ENCODE assay signal across 35 cellular contexts in the genomic region with DNA sequence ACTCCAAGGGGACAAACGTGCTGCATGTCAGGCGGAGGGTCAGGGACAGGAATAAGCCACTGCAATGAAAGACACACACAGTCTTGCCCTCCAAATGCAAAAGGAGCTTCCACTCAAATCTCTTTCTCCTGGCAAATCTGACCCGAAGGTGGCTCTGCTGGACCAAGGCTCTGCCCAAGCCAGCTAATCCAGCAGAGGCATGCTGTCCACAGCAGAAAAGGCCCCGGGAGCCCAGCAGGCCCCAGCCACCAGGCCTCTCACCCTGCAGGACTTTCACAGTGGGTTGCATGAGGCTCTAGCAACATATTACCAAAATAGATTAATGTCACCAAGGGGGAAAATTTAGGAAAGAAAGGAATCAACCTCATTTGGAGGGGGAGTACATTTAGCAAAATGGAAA.
"Had no signal": no experiment of that assay in that cellular context is flagged by ENCODE, and none has a peak within 500 bp of the region (broad histone marks: within the 10 kb centered on the region; RNA-seq: fewer than 3 reads in every experiment).

No MANE protein-coding gene starts in this region.

- H3K27ac Mint-ChIP-seq: activated B cell treated with CpG ODN at 0.5 μM for 24 hours; activated CD4-positive, alpha-beta memory T cell treated with anti-CD3 and anti-CD28 coated beads for 36 hours; activated CD4-positive, alpha-beta T cell treated with anti-CD3 and anti-CD28 coated beads, Interleukin-2, amount 10 ng/mL, durations not matched to agents 24 days and 14 days; activated CD8-positive, alpha-beta T cell treated with anti-CD3 and anti-CD28 coated beads for 36 hours; activated naive CD4-positive, alpha-beta T cell treated with anti-CD3 and anti-CD28 coated beads for 36 hours; activated naive CD4-positive, alpha-beta T cell treated with anti-CD3 and anti-CD28 coated beads, Interleukin-2, amount 50 U/mL, for 72 hours; activated naive CD8-positive, alpha-beta T cell treated with anti-CD3 and anti-CD28 coated beads for 36 hours; activated T-cell treated with anti-CD3 and anti-CD28 coated beads, Interleukin-2, amount 50 U/mL, for 72 hours; activated T-helper 1 cell treated with anti-CD3 and anti-CD28 coated beads, Interleukin-12 subunit alpha, Interleukin-12 subunit beta, Interleukin-2, Interleukin-4 antibody, amounts not matched to agents 30 ng/mL and 10 ng/mL and 1 ng/mL, durations not matched to agents 14 hours and 24 hours and 36 hours; activated T-helper 17 cell treated with anti-CD3 and anti-CD28 coated beads, Interleukin-2, amount 50 U/mL, for 72 hours; T-helper 1 cell treated with Interleukin-12 subunit alpha and Interleukin-12 subunit beta and Interleukin-4 antibody, amounts not matched to agents 30 μg/mL and 1 μg/mL, for 36 hours; T-helper 2 cell treated with Interferon-gamma antibody and Interleukin-4, amounts not matched to agents 5 μg/mL and 100 μg/mL, for 36 hours had no signal

- H3K4me3 ChIP-seq: adrenal gland, body of pancreas, cardiac muscle cell had no signal

- DNase-seq: activated B cell treated with CpG ODN at 0.5 μM for 24 hours; activated CD4-positive, alpha-beta memory T cell treated with anti-CD3 and anti-CD28 coated beads for 36 hours; activated CD4-positive, alpha-beta T cell treated with anti-CD3 and anti-CD28 coated beads for 4 hours; activated CD4-positive, alpha-beta T cell treated with anti-CD3 and anti-CD28 coated beads, Interleukin-2, amount 10 ng/mL, durations not matched to agents 24 days and 14 days; activated CD4-positive, alpha-beta T cell treated with anti-CD3 and anti-CD28 coated beads, Interleukin-2, amount 50 U/mL, for 1 hour; activated CD4-positive, alpha-beta T cell treated with anti-CD3 and anti-CD28 coated beads, Interleukin-2, amount 50 U/mL, for 4 hours; activated CD4-positive, CD25-positive, alpha-beta regulatory T cell treated with anti-CD3 and anti-CD28 coated beads, Interleukin-2, amount 50 U/mL, for 72 hours; activated CD8-positive, alpha-beta memory T cell treated with anti-CD3 and anti-CD28 coated beads, Interleukin-2, amount 50 U/mL, for 4 hours; activated CD8-positive, alpha-beta T cell treated with anti-CD3 and anti-CD28 coated beads for 36 hours; activated effector memory CD4-positive, alpha-beta T cell treated with anti-CD3 and anti-CD28 coated beads, Interleukin-2, amount 50 U/mL, for 16 hours; activated gamma-delta T cell treated with Interleukin-2 at 50 U/mL for 16 hours; activated naive CD4-positive, alpha-beta T cell; activated naive CD4-positive, alpha-beta T cell treated with anti-CD3 and anti-CD28 coated beads for 36 hours; activated naive CD4-positive, alpha-beta T cell treated with anti-CD3 and anti-CD28 coated beads, Interleukin-2, amount 50 U/mL, for 16 hours; activated naive CD8-positive, alpha-beta T cell treated with anti-CD3 and anti-CD28 coated beads for 36 hours; activated T-cell treated with anti-CD3 and anti-CD28 coated beads for 4 hours; activated T-cell treated with anti-CD3 and anti-CD28 coated beads, Interleukin-2, amount 50 U/mL, for 1 hour; activated T-cell treated with anti-CD3 and anti-CD28 coated beads, Interleukin-2, amount 50 U/mL, for 4 hours; activated T-cell treated with anti-CD3 and anti-CD28 coated beads, Interleukin-2, amount 50 U/mL, for 72 hours; amniotic stem cell; aorta; body of pancreas; cerebellar nuclear complex; T-helper 1 cell; T-helper 2 cell; T-helper 9 cell had no signal

- H3K27ac ChIP-seq: adrenal gland, body of pancreas, cardiac muscle cell, VCaP had no signal

- H3K36me3 ChIP-seq: adrenal gland, cardiac muscle cell had no signal

- H3K27me3 ChIP-seq: body of pancreas, cardiac muscle cell had no signal

- H3K9me3 ChIP-seq: adrenal gland, body of pancreas had no signal

- H3K4me1 Mint-ChIP-seq: activated B cell treated with CpG ODN at 0.5 μM for 24 hours; central memory CD8-positive, alpha-beta T cell had no signal

- ATAC-seq: activated CD8-positive, alpha-beta T cell treated with anti-CD3 and anti-CD28 coated beads for 36 hours; activated naive CD4-positive, alpha-beta T cell treated with anti-CD3 and anti-CD28 coated beads, Interleukin-2, amount 50 U/mL, for 72 hours; activated T-cell treated with anti-CD3 and anti-CD28 coated beads, Interleukin-2, amount 50 U/mL, for 4 hours; activated T-cell treated with anti-CD3 and anti-CD28 coated beads, Interleukin-2, amount 50 U/mL, for 72 hours; activated T-helper 17 cell treated with anti-CD3 and anti-CD28 coated beads, Interleukin-2, amount 50 U/mL, for 72 hours; body of pancreas had no signal

- H3K36me3 Mint-ChIP-seq: activated CD4-positive, alpha-beta memory T cell treated with anti-CD3 and anti-CD28 coated beads for 36 hours; activated naive CD4-positive, alpha-beta T cell treated with anti-CD3 and anti-CD28 coated beads, Interleukin-2, amount 50 U/mL, for 72 hours; activated naive CD8-positive, alpha-beta T cell treated with anti-CD3 and anti-CD28 coated beads for 36 hours had no signal

- H3K27me3 Mint-ChIP-seq: activated B cell treated with CpG ODN at 0.5 μM for 24 hours; activated CD4-positive, alpha-beta memory T cell treated with anti-CD3 and anti-CD28 coated beads for 36 hours; activated CD4-positive, alpha-beta T cell treated with anti-CD3 and anti-CD28 coated beads, Interleukin-2, amount 10 ng/mL, durations not matched to agents 24 days and 14 days; activated CD8-positive, alpha-beta T cell treated with anti-CD3 and anti-CD28 coated beads for 36 hours; activated naive CD8-positive, alpha-beta T cell treated with anti-CD3 and anti-CD28 coated beads for 36 hours; activated T-helper 17 cell treated with anti-CD3 and anti-CD28 coated beads, Interleukin-2, amount 50 U/mL, for 72 hours had no signal

- H3K4me3 Mint-ChIP-seq: activated B cell treated with CpG ODN at 0.5 μM for 24 hours; activated CD4-positive, alpha-beta memory T cell treated with anti-CD3 and anti-CD28 coated beads for 36 hours; activated CD4-positive, alpha-beta T cell treated with anti-CD3 and anti-CD28 coated beads, Interleukin-2, amount 10 ng/mL, durations not matched to agents 24 days and 14 days; activated CD8-positive, alpha-beta T cell treated with anti-CD3 and anti-CD28 coated beads for 36 hours; activated naive CD4-positive, alpha-beta T cell treated with anti-CD3 and anti-CD28 coated beads for 36 hours; activated naive CD8-positive, alpha-beta T cell treated with anti-CD3 and anti-CD28 coated beads for 36 hours; activated T-cell treated with anti-CD3 and anti-CD28 coated beads, Interleukin-2, amount 50 U/mL, for 4 hours; activated T-cell treated with anti-CD3 and anti-CD28 coated beads, Interleukin-2, amount 50 U/mL, for 72 hours; activated T-helper 1 cell treated with anti-CD3 and anti-CD28 coated beads, Interleukin-12 subunit alpha, Interleukin-12 subunit beta, Interleukin-2, Interleukin-4 antibody, amounts not matched to agents 30 ng/mL and 10 ng/mL and 1 ng/mL, durations not matched to agents 14 hours and 24 hours and 36 hours; activated T-helper 17 cell treated with anti-CD3 and anti-CD28 coated beads, Interleukin-2, amount 50 U/mL, for 72 hours; central memory CD8-positive, alpha-beta T cell; T-helper 1 cell treated with Interleukin-12 subunit alpha and Interleukin-12 subunit beta and Interleukin-4 antibody, amounts not matched to agents 30 μg/mL and 1 μg/mL, for 36 hours; T-helper 2 cell treated with Interferon-gamma antibody and Interleukin-4, amounts not matched to agents 5 μg/mL and 100 μg/mL, for 36 hours had no signal

- H3K4me1 ChIP-seq: adrenal gland, body of pancreas had no signal

- H3K9me3 Mint-ChIP-seq: activated B cell treated with CpG ODN at 0.5 μM for 24 hours; activated CD4-positive, alpha-beta memory T cell treated with anti-CD3 and anti-CD28 coated beads for 36 hours; activated CD4-positive, alpha-beta T cell treated with anti-CD3 and anti-CD28 coated beads, Interleukin-2, amount 10 ng/mL, durations not matched to agents 24 days and 14 days; activated CD8-positive, alpha-beta T cell treated with anti-CD3 and anti-CD28 coated beads for 36 hours; activated naive CD4-positive, alpha-beta T cell treated with anti-CD3 and anti-CD28 coated beads for 36 hours; activated naive CD4-positive, alpha-beta T cell treated with anti-CD3 and anti-CD28 coated beads, Interleukin-2, amount 50 U/mL, for 72 hours; activated naive CD8-positive, alpha-beta T cell treated with anti-CD3 and anti-CD28 coated beads for 36 hours; activated T-cell treated with anti-CD3 and anti-CD28 coated beads, Interleukin-2, amount 50 U/mL, for 4 hours; activated T-cell treated with anti-CD3 and anti-CD28 coated beads, Interleukin-2, amount 50 U/mL, for 72 hours; activated T-helper 1 cell treated with anti-CD3 and anti-CD28 coated beads, Interleukin-12 subunit alpha, Interleukin-12 subunit beta, Interleukin-2, Interleukin-4 antibody, amounts not matched to agents 30 ng/mL and 10 ng/mL and 1 ng/mL, durations not matched to agents 14 hours and 24 hours and 36 hours; activated T-helper 17 cell treated with anti-CD3 and anti-CD28 coated beads, Interleukin-2, amount 50 U/mL, for 72 hours; central memory CD8-positive, alpha-beta T cell; T-helper 1 cell treated with Interleukin-12 subunit alpha and Interleukin-12 subunit beta and Interleukin-4 antibody, amounts not matched to agents 30 μg/mL and 1 μg/mL, for 36 hours; T-helper 2 cell treated with Interferon-gamma antibody and Interleukin-4, amounts not matched to agents 5 μg/mL and 100 μg/mL, for 36 hours had no signal
